23 cellular contexts compared by ENCODE assay signal in genomic region chr14:24992624-24993360, GRCh38. TPM values are rescaled to one million over a fixed set of nuclear protein-coding genes. Genes with fewer than 3 reads are reported as not detected.
DNase-seq lines count a peak whose midpoint lies in the region; ATAC-seq, FAIRE-seq and TF ChIP-seq lines count a peak whose summit lies in the region.
"Had no signal": no experiment of that assay in that cellular context is flagged by ENCODE, and none has a peak within 500 bp of the region (broad histone marks: within the 10 kb centered on the region; RNA-seq: fewer than 3 reads in every experiment).

No MANE protein-coding gene starts in this region.

- H3K36me3 ChIP-seq in mucosa of descending colon (ENCODE audit: low read depth) = no peaks in the 10 kb centered on the region
- H3K36me3 ChIP-seq: Peyer's patch, SJCRH30 had no signal

- H3K4me1 ChIP-seq in mucosa of descending colon (ENCODE audit: low read depth) = peaks cover 4% of the 10 kb centered on the region
- H3K4me1 ChIP-seq: Peyer's patch, SJCRH30 had no signal

- H3K4me3 Mint-ChIP-seq in activated CD8-positive, alpha-beta T cell treated with anti-CD3 and anti-CD28 coated beads for 36 hours = no peak overlapping the region
- H3K4me3 Mint-ChIP-seq in activated CD8-positive, alpha-beta T cell treated with anti-CD3 and anti-CD28 coated beads, Interleukin-2, amount 10 ng/mL, durations not matched to agents 7 days and 5 days = no peak overlapping the region
- H3K4me3 Mint-ChIP-seq: CD8-positive, alpha-beta T cell had no signal

- H3K27ac ChIP-seq in caudate nucleus (ENCODE audit: low read depth, low read length) = peak overlapping the region; percentile 16
- H3K27ac ChIP-seq: KMS-11, Peyer's patch, SJCRH30 had no signal

- H3K27me3 Mint-ChIP-seq in activated CD8-positive, alpha-beta T cell treated with anti-CD3 and anti-CD28 coated beads for 36 hours = peaks cover 2% of the 10 kb centered on the region
- H3K27me3 Mint-ChIP-seq in activated CD8-positive, alpha-beta T cell treated with anti-CD3 and anti-CD28 coated beads, Interleukin-2, amount 10 ng/mL, durations not matched to agents 7 days and 5 days (ENCODE audit: low read depth) = no peaks in the 10 kb centered on the region

- H3K4me1 Mint-ChIP-seq in activated CD8-positive, alpha-beta T cell treated with anti-CD3 and anti-CD28 coated beads for 36 hours (ENCODE audit: low read depth) = no peaks in the 10 kb centered on the region
- no peaks in the 10 kb centered on the region for H3K4me1 Mint-ChIP-seq in activated CD8-positive, alpha-beta T cell treated with anti-CD3 and anti-CD28 coated beads, Interleukin-2, amount 10 ng/mL, durations not matched to agents 7 days and 5 days (ENCODE audit: low read depth)

- no peaks in the 10 kb centered on the region for H3K36me3 Mint-ChIP-seq in activated CD8-positive, alpha-beta T cell treated with anti-CD3 and anti-CD28 coated beads for 36 hours (ENCODE audit: low read depth)
- no peaks in the 10 kb centered on the region for H3K36me3 Mint-ChIP-seq in activated CD8-positive, alpha-beta T cell treated with anti-CD3 and anti-CD28 coated beads, Interleukin-2, amount 10 ng/mL, durations not matched to agents 7 days and 5 days (ENCODE audit: low read depth)
- H3K36me3 Mint-ChIP-seq: CD8-positive, alpha-beta T cell had no signal

- POLR2A ChIA-PET in activated CD8-positive, alpha-beta T cell treated with anti-CD3 and anti-CD28 coated beads for 36 hours (lab: Charles Lee) = no interaction called here
- POLR2A ChIA-PET in activated CD8-positive, alpha-beta T cell treated with anti-CD3 and anti-CD28 coated beads, Interleukin-2, amount 10 ng/mL, durations not matched to agents 7 days and 5 days (lab: Charles Lee) = no interaction called here

- H3K27ac Mint-ChIP-seq in activated CD8-positive, alpha-beta T cell treated with anti-CD3 and anti-CD28 coated beads for 36 hours = no peak overlapping the region
- no peak overlapping the region for H3K27ac Mint-ChIP-seq in activated CD8-positive, alpha-beta T cell treated with anti-CD3 and anti-CD28 coated beads, Interleukin-2, amount 10 ng/mL, durations not matched to agents 7 days and 5 days
- H3K27ac Mint-ChIP-seq: CD8-positive, alpha-beta T cell had no signal

- H3K9me3 Mint-ChIP-seq in activated CD8-positive, alpha-beta T cell treated with anti-CD3 and anti-CD28 coated beads for 36 hours = no peaks in the 10 kb centered on the region
- no peaks in the 10 kb centered on the region for H3K9me3 Mint-ChIP-seq in activated CD8-positive, alpha-beta T cell treated with anti-CD3 and anti-CD28 coated beads, Interleukin-2, amount 10 ng/mL, durations not matched to agents 7 days and 5 days (ENCODE audit: insufficient read depth)
- H3K9me3 Mint-ChIP-seq: CD8-positive, alpha-beta T cell had no signal

- 0 out of 2 replicates have a peak, but pooled peaks have one; percentile 5 for TF ChIP-seq RAD21 in Ishikawa (IDR thresholded peaks at IDR 0.05; ENCODE audit: low read depth)

- TF ChIP-seq EP300 in Ishikawa (IDR thresholded peaks at IDR 0.05; ENCODE audit: borderline replicate concordance) = no peak

- intact Hi-C loops in activated CD8-positive, alpha-beta T cell treated with anti-CD3 and anti-CD28 coated beads for 36 hours (cut with micrococcal nuclease) = no loop called here
- intact Hi-C loops in mucosa of descending colon (cut with DNase I, micrococcal nuclease) = no loop called here

- H3K4me3 ChIP-seq in mucosa of descending colon = no peak overlapping the region
- H3K4me3 ChIP-seq: Peyer's patch, SJCRH30 had no signal

- H3K9me3 ChIP-seq in mucosa of descending colon = no peaks in the 10 kb centered on the region
- H3K9me3 ChIP-seq: Peyer's patch, SJCRH30 had no signal

- DNase-seq in activated CD8-positive, alpha-beta T cell treated with anti-CD3 and anti-CD28 coated beads for 36 hours = no peak
- DNase-seq in activated CD8-positive, alpha-beta T cell treated with anti-CD3 and anti-CD28 coated beads, Interleukin-2, amount 10 ng/mL, durations not matched to agents 7 days and 5 days = no peak
- DNase-seq in caudate nucleus (lab: John Stamatoyannopoulos, UW) (peak in 3 of 61 donors; percentile 20 to 33 (median 20)), urothelium cell line (ENCODE audit: low spot score) (no peak), amniotic stem cell (lab: John Stamatoyannopoulos, UW) (no peak), omental fat pad (ENCODE audit: low spot score) (no peak), mucosa of descending colon (no peak)
- DNase-seq: AML-193; C1 segment of cervical spinal cord; CD8-positive, alpha-beta T cell; DMS153; NCI-H1694; NCI-H2081; NCI-H2171 treated with DMSO at 0.1 percent for 48 hours; NCI-H524 treated with DMSO at 0.1 percent for 48 hours; NCI-H82; Peyer's patch; SJCRH30 had no signal

- FAIRE-seq in urothelium cell line (lab: Jason Lieb, UNC) = peak; percentile 42
- FAIRE-seq: H54 had no signal

- CTCF ChIA-PET in activated CD8-positive, alpha-beta T cell treated with anti-CD3 and anti-CD28 coated beads for 36 hours (lab: Charles Lee) = interaction anchor here (1.3 to 1.6 kb wide), 2 partner anchors 49 to 282 kb away, joined by 3 to 5 read pairs; no protein-coding TSS in a partner anchor
- CTCF ChIA-PET in activated CD8-positive, alpha-beta T cell treated with anti-CD3 and anti-CD28 coated beads, Interleukin-2, amount 10 ng/mL, durations not matched to agents 7 days and 5 days (lab: Charles Lee) = no interaction called here

- no peak for TF ChIP-seq CTCF in activated CD8-positive, alpha-beta T cell treated with anti-CD3 and anti-CD28 coated beads for 36 hours (IDR thresholded peaks at IDR 0.05)
- no peak for TF ChIP-seq CTCF in omental fat pad (IDR thresholded peaks at IDR 0.05)
- TF ChIP-seq CTCF in mucosa of descending colon (IDR thresholded peaks at IDR 0.05) = no peak

- peak; percentile 30 for ATAC-seq in activated CD8-positive, alpha-beta T cell treated with anti-CD3 and anti-CD28 coated beads for 36 hours
- ATAC-seq in activated CD8-positive, alpha-beta T cell treated with anti-CD3 and anti-CD28 coated beads, Interleukin-2, amount 10 ng/mL, durations not matched to agents 7 days and 5 days = no peak
- no peak for ATAC-seq in omental fat pad (ENCODE audit: low FRiP score)
- no peak for ATAC-seq in mucosa of descending colon
- ATAC-seq: CD8-positive, alpha-beta T cell had no signal

TF ChIP-seq in Ishikawa, 13 proteins besides CTCF, POLR2A, EP300 and RAD21:
- TF ChIP-seq, protein P1, sequence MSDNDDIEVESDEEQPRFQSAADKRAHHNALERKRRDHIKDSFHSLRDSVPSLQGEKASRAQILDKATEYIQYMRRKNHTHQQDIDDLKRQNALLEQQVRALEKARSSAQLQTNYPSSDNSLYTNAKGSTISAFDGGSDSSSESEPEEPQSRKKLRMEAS (IDR thresholded peaks at IDR 0.05) = no peak
- no peak for TF ChIP-seq TCF12 (IDR thresholded peaks at IDR 0.05; ENCODE audit: low read depth)
- TF ChIP-seq, protein P2, sequence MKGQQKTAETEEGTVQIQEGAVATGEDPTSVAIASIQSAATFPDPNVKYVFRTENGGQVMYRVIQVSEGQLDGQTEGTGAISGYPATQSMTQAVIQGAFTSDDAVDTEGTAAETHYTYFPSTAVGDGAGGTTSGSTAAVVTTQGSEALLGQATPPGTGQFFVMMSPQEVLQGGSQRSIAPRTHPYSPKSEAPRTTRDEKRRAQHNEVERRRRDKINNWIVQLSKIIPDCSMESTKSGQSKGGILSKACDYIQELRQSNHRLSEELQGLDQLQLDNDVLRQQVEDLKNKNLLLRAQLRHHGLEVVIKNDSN (IDR thresholded peaks at IDR 0.05) = no peak
- no peak for TF ChIP-seq EGR1 (IDR thresholded peaks at IDR 0.05)
- TF ChIP-seq ZBTB7A (IDR thresholded peaks at IDR 0.05; ENCODE audit: low read depth) = no peak
- no peak for TF ChIP-seq REST (IDR thresholded peaks at IDR 0.05; ENCODE audit: low read depth)
- TF ChIP-seq NFIC (IDR thresholded peaks at IDR 0.05) = no peak
- TF ChIP-seq CEBPB (IDR thresholded peaks at IDR 0.05) = no peak
- no peak for TF ChIP-seq YY1 (IDR thresholded peaks at IDR 0.05; ENCODE audit: low read depth)

RNA-seq across cellular contexts. Expression of gene STXBP6, which starts 57.2 kb away (rescaled TPM):
- not detected for total RNA-seq in activated CD8-positive, alpha-beta T cell treated with anti-CD3 and anti-CD28 coated beads for 36 hours
- total RNA-seq in activated CD8-positive, alpha-beta T cell treated with anti-CD3 and anti-CD28 coated beads, Interleukin-2, amount 10 ng/mL, durations not matched to agents 7 days and 5 days = not detected
- total RNA-seq in omental fat pad = 10 to 100 TPM in 2 of 4 donors, 1 to 10 TPM in 2; 4.4 to 19.9 (median 8.2) TPM
- total RNA-seq in mucosa of descending colon = 10 to 100 TPM; 10.9 to 25.9 (median 19.8) TPM
- total RNA-seq: CD8-positive, alpha-beta T cell; G401; M059J had no signal

Comparison
In these comparisons a context has a peak if more than half of its experiments do, and no peak if none do; other contexts are left out.
1. RNA of gene STXBP6, which starts 57.2 kb away (total RNA-seq): 10.9 to 25.9 TPM in mucosa of descending colon and 4.4 to 19.9 TPM in omental fat pad; not detected in activated CD8-positive, alpha-beta T cell treated with anti-CD3 and anti-CD28 coated beads for 36 hours and not detected in activated CD8-positive, alpha-beta T cell treated with anti-CD3 and anti-CD28 coated beads, Interleukin-2, amount 10 ng/mL, durations not matched to agents 7 days and 5 days; every median in the first group is over 4 times any median in the second.